8 cellular contexts compared by ENCODE assay signal in genomic region chr11:62680825-62681240, GRCh38. TPM values are rescaled to one million over a fixed set of nuclear protein-coding genes. Genes with fewer than 3 reads are reported as not detected.
A peak's percentile ranks its signal among the peaks of the same experiment; 100 is the strongest.
DNase-seq lines count a peak whose midpoint lies in the region; ATAC-seq and TF ChIP-seq lines count a peak whose summit lies in the region.

No MANE protein-coding gene starts in this region.

- H3K4me3 ChIP-seq in CD8-positive, alpha-beta memory T cell (ENCODE audit: low read length), result no peak overlapping the region
- H3K4me3 ChIP-seq in SJSA1 (no peak overlapping the region), left lung (no peak overlapping the region), upper lobe of left lung (no peak overlapping the region), thyroid gland (replicated peaks in 1 of 3) (no peak overlapping the region)

- H3K4me1 ChIP-seq in CD8-positive, alpha-beta memory T cell (ENCODE audit: insufficient read depth, low read length), result peaks cover 19% of the 10 kb centered on the region
- H3K4me1 ChIP-seq in SJSA1 (replicated peaks) (peaks cover 20% of the 10 kb centered on the region), left lung (peaks cover 15 to 36% of the 10 kb centered on the region in 2 donors), upper lobe of left lung (peaks cover 15 to 43% (median 24%) of the 10 kb centered on the region in 4 donors), thyroid gland (peaks cover 6 to 20% of the 10 kb centered on the region in 2 donors)

- H3K9me3 Mint-ChIP-seq in CD8-positive, alpha-beta memory T cell, result no peaks in the 10 kb centered on the region

- peaks cover 24 to 35% (median 32%) of the 10 kb centered on the region in 3 donors for H3K4me1 Mint-ChIP-seq in CD8-positive, alpha-beta memory T cell

- H3K4me3 Mint-ChIP-seq in CD8-positive, alpha-beta memory T cell, result peak overlapping the region in 5 of 7 donors; percentile 44 to 91 (median 62)

- no peaks in the 10 kb centered on the region for H3K9me3 ChIP-seq in CD8-positive, alpha-beta memory T cell (ENCODE audit: low read length)
- H3K9me3 ChIP-seq in SJSA1 (replicated peaks) (no peaks in the 10 kb centered on the region), left lung (no peaks in the 10 kb centered on the region), upper lobe of left lung (no peaks in the 10 kb centered on the region), thyroid gland (no peaks in the 10 kb centered on the region)

- no peak for TF ChIP-seq EP300 in upper lobe of left lung (IDR thresholded peaks at IDR 0.05)

- intact Hi-C loops in left lung (cut with DNase I), result no loop called here
- intact Hi-C loops in thyroid gland (cut with DNase I), result no loop called here

- 32 to 44% methylated on average over 2 to 4 of the region's 4 CpGs for WGBS in upper lobe of left lung, 2 donors
- WGBS in thyroid gland, 2 donors, result 48 to 68% methylated on average over 3 to 4 of the region's 4 CpGs

- DNase-seq in CD8-positive, alpha-beta memory T cell, result peak in 3 of 5 donors; percentile 4 to 47 (median 33)
- peak; percentile 54 to 68 for DNase-seq in SJSA1 (ENCODE audit: low read depth in 1 of 2, low spot score in 2 of 2)
- peak; percentile 91 to 92 for DNase-seq in T47D (ENCODE audit: low read depth in 1 of 2, low spot score in 1 of 2)
- no peak for DNase-seq in left lung
- peak in 1 of 2 donors; percentile 53 for DNase-seq in upper lobe of left lung
- DNase-seq in thyroid gland, result no peak

- peak; percentile 59 for TF ChIP-seq CTCF in LNCAP (IDR thresholded peaks at IDR 0.05)
- peak; percentile 32 to 36 for TF ChIP-seq CTCF in left lung (IDR thresholded peaks at IDR 0.05)
- TF ChIP-seq CTCF in upper lobe of left lung (IDR thresholded peaks at IDR 0.05), result peak; percentile 38 to 60 (median 46)
- TF ChIP-seq CTCF in thyroid gland (IDR thresholded peaks at IDR 0.05), result peak in 3 of 6 experiments; percentile 16 to 30 (median 20)

- TF ChIP-seq POLR2A in upper lobe of left lung (IDR thresholded peaks at IDR 0.05), result no peak
- TF ChIP-seq POLR2A in thyroid gland (IDR thresholded peaks at IDR 0.05), result no peak

- no peaks in the 10 kb centered on the region for H3K27me3 ChIP-seq in CD8-positive, alpha-beta memory T cell (ENCODE audit: insufficient read depth, low read length, poor library complexity, severe bottlenecking)
- H3K27me3 ChIP-seq in SJSA1 (replicated peaks) (no peaks in the 10 kb centered on the region), left lung (no peaks in the 10 kb centered on the region), upper lobe of left lung (no peaks in the 10 kb centered on the region), thyroid gland (no peaks in the 10 kb centered on the region)

- no peak overlapping the region for H3K27ac ChIP-seq in CD8-positive, alpha-beta memory T cell (ENCODE audit: low read depth, low read length)
- H3K27ac ChIP-seq in SJSA1, result no peak overlapping the region; the same call in 1 of the 2 replicates
- peak overlapping the region in 1 of 2 donors; percentile 7 for H3K27ac ChIP-seq in left lung
- H3K27ac ChIP-seq in upper lobe of left lung, result peak overlapping the region in 2 of 4 donors; percentile 25 to 48
- H3K27ac ChIP-seq in thyroid gland, result no peak overlapping the region

- POLR2A ChIA-PET in CD8-positive, alpha-beta memory T cell (lab: Charles Lee), result interaction anchor here (0.6 to 1.3 kb wide), 3 partner anchors 15 to 251 kb away, joined by 3 to 6 read pairs (median 4); partner anchors contain the start of gene CSKMT

- in situ Hi-C loops in T47D (cut with HindIII; ENCODE audit: low pct_unique_long_range_greater_than_20kb, low sequenced_read_pairs), result no loop called here

- CTCF ChIA-PET in CD8-positive, alpha-beta memory T cell (lab: Charles Lee), result interaction anchor here (0.7 to 3.2 kb wide), 10 partner anchors 9 to 200 kb away, joined by 3 to 22 read pairs (median 4); partner anchors contain the start of genes B3GAT3, HNRNPUL2, LBHD1 and SLC3A2

- peak; percentile 48 for ATAC-seq in GM18520 (IDR thresholded peaks at IDR 0.05; ENCODE audit: unreplicated experiment)
- peak; percentile 80 for ATAC-seq in left lung
- peak; percentile 81 to 82 for ATAC-seq in upper lobe of left lung (ENCODE audit: low FRiP score in 2 of 2)

- H3K27ac Mint-ChIP-seq in CD8-positive, alpha-beta memory T cell, result peak overlapping the region in 7 of 8 donors; percentile 36 to 97 (median 82)

- peaks cover 9% of the 10 kb centered on the region for H3K36me3 ChIP-seq in CD8-positive, alpha-beta memory T cell (ENCODE audit: insufficient read depth, low read length)
- H3K36me3 ChIP-seq in SJSA1 (peaks cover 27% of the 10 kb centered on the region), left lung (peaks cover 0 to 21% of the 10 kb centered on the region in 2 donors), upper lobe of left lung (peaks cover 0 to 21% (median 12%) of the 10 kb centered on the region in 4 donors), thyroid gland (peaks cover 12% of the 10 kb centered on the region in 2 donors)

- H3K36me3 Mint-ChIP-seq in CD8-positive, alpha-beta memory T cell, result peaks cover 0 to 31% (median 0%) of the 10 kb centered on the region in 3 donors

- H3K27me3 Mint-ChIP-seq in CD8-positive, alpha-beta memory T cell, result no peaks in the 10 kb centered on the region

RNA-seq across cellular contexts. Expression of gene UBXN1, which starts 2.0 kb away (rescaled TPM):
- total RNA-seq in CD8-positive, alpha-beta memory T cell, result 100 to 1,000 TPM; 142 to 143 TPM
- 164 TPM for polyA plus RNA-seq in CD8-positive, alpha-beta memory T cell
- total RNA-seq in SJSA1 (2014; rRNA removed; shearing (Covaris generic)), result 162 and 208 TPM in 2 replicates
- 10 to 100 TPM; 67.5 to 74.4 TPM for total RNA-seq in left lung
- total RNA-seq in upper lobe of left lung, result 100 to 1,000 TPM; 104 to 186 (median 128) TPM
- total RNA-seq in thyroid gland, result 100 to 1,000 TPM; 120 to 184 (median 149) TPM

RNA-seq across cellular contexts. Expression of gene LRRN4CL, which starts 8.5 kb away (rescaled TPM):
- total RNA-seq in CD8-positive, alpha-beta memory T cell, result under 1 TPM; 0.11 to 0.22 TPM
- not detected for polyA plus RNA-seq in CD8-positive, alpha-beta memory T cell
- 0.55 and 0.85 TPM in 2 replicates for total RNA-seq in SJSA1 (2014; rRNA removed; shearing (Covaris generic))
- 1 to 10 TPM in 1 of 2 donors, under 1 TPM in 1; 0.32 to 2.0 TPM for total RNA-seq in left lung
- 1 to 10 TPM in 5 of 6 donors, under 1 TPM in 1; 0.61 to 6.4 (median 1.8) TPM for total RNA-seq in upper lobe of left lung
- 10 to 100 TPM in 2 of 4 donors, 1 to 10 TPM in 2; 2.5 to 18.3 (median 9.0) TPM for total RNA-seq in thyroid gland

RNA-seq across cellular contexts. Expression of gene LBHD1, which starts 8.8 kb away (rescaled TPM):
- total RNA-seq in CD8-positive, alpha-beta memory T cell, result 10 to 100 TPM; 22.6 to 22.9 TPM
- 7.6 TPM for polyA plus RNA-seq in CD8-positive, alpha-beta memory T cell
- total RNA-seq in SJSA1 (2014; rRNA removed; shearing (Covaris generic)), result 2.1 and 10.1 TPM in 2 replicates
- total RNA-seq in left lung, result 1 to 10 TPM; 6.0 to 8.2 TPM
- total RNA-seq in upper lobe of left lung, result 10 to 100 TPM in 1 of 6 donors, 1 to 10 TPM in 5; 3.6 to 19.9 (median 6.8) TPM
- total RNA-seq in thyroid gland, result 10 to 100 TPM in 2 of 4 donors, 1 to 10 TPM in 2; 5.8 to 15.5 (median 9.3) TPM

RNA-seq across cellular contexts. Expression of gene UQCC3, which starts 9.4 kb away (rescaled TPM):
- 1 to 10 TPM; 7.1 to 7.5 TPM for total RNA-seq in CD8-positive, alpha-beta memory T cell
- polyA plus RNA-seq in CD8-positive, alpha-beta memory T cell, result 11.2 TPM
- 14.9 and 30.6 TPM in 2 replicates for total RNA-seq in SJSA1 (2014; rRNA removed; shearing (Covaris generic))
- 1 to 10 TPM; 6.6 to 6.7 TPM for total RNA-seq in left lung
- total RNA-seq in upper lobe of left lung, result 10 to 100 TPM in 1 of 6 donors, 1 to 10 TPM in 5; 5.0 to 12.6 (median 6.7) TPM
- total RNA-seq in thyroid gland, result 10 to 100 TPM in 2 of 4 donors, 1 to 10 TPM in 2; 5.7 to 10.6 (median 8.1) TPM

RNA-seq across cellular contexts. Expression of gene CSKMT, which starts 15.7 kb away (rescaled TPM):
- total RNA-seq in CD8-positive, alpha-beta memory T cell, result 10 to 100 TPM; 43.1 to 48.3 TPM
- 3.6 TPM for polyA plus RNA-seq in CD8-positive, alpha-beta memory T cell
- total RNA-seq in SJSA1 (2014; rRNA removed; shearing (Covaris generic)), result 9.8 and 15.7 TPM in 2 replicates
- 10 to 100 TPM; 12.8 to 21.8 TPM for total RNA-seq in left lung
- total RNA-seq in upper lobe of left lung, result 10 to 100 TPM in 3 of 6 donors, 1 to 10 TPM in 3; 5.7 to 16.0 (median 10.0) TPM
- total RNA-seq in thyroid gland, result 10 to 100 TPM in 1 of 4 donors, 1 to 10 TPM in 2, under 1 TPM in 1; 0.83 to 13.5 (median 5.7) TPM

Comparison
In these comparisons a context has a peak if more than half of its experiments do, and no peak if none do; other contexts are left out.
1. DNase-seq: peak in CD8-positive, alpha-beta memory T cell (3 of 5), SJSA1 (2 of 2) and T47D (2 of 2); none in left lung (0 of 2) and thyroid gland (0 of 2).
2. Peak in every context shown above with its lines, with median percentiles within 50 percentile points of each other: ATAC-seq.